Comparison of ENCODE assay signal across 8 cellular contexts in genomic region chr16:89922884-89923639, GRCh38. TPM values are rescaled to one million over a fixed set of nuclear protein-coding genes. Genes with fewer than 3 reads are reported as not detected.
DNase-seq lines count a peak whose midpoint lies in the region; ATAC-seq and TF ChIP-seq lines count a peak whose summit lies in the region.

TUBB3 (plus strand) TSS chr16:89923342; CDS start chr16:89923402, 60 bp downstream.

- peak; percentile 19 for TF ChIP-seq CTCF in SK-N-SH (IDR thresholded peaks at IDR 0.05)
- TF ChIP-seq CTCF in kidney epithelial cell (IDR thresholded peaks at IDR 0.05; ENCODE audit: insufficient read depth, low read length, poor library complexity, severe bottlenecking), result no peak

- peaks cover 41% of the 10 kb centered on the region for H3F3A ChIP-seq in SK-N-SH (replicated peaks; ENCODE audit: insufficient read depth)

- H3K4me1 ChIP-seq in SK-N-SH (ENCODE audit: control insufficient read depth in 1 of 2, insufficient read depth in 2 of 2, low read depth in 1 of 2, low read length in 1 of 2), result peaks cover 12 to 43% of the 10 kb centered on the region in 2 experiments; a peak in 3 of 4 replicates

- H4K20me1 ChIP-seq in SK-N-SH (ENCODE audit: insufficient read depth), result peaks cover 46% of the 10 kb centered on the region

- H3K4me3 ChIP-seq in SK-N-SH (ENCODE audit: low read depth in 2 of 2, low read length in 1 of 2) (peak within 1 kb of the TSS; percentile 83 to 89), kidney epithelial cell (ENCODE audit: low read depth, low read length) (peak within 1 kb of the TSS; percentile 93)

- ATAC-seq in GM21447 (IDR thresholded peaks at IDR 0.05; ENCODE audit: unreplicated experiment), result no peak

- H3K79me2 ChIP-seq in SK-N-SH (ENCODE audit: insufficient read depth), result peaks cover 52% of the 10 kb centered on the region

- CTCF ChIA-PET in SK-N-SH (lab: Yijun Ruan, JAX), result interaction anchor here (1.2 to 6.1 kb wide), 8 partner anchors 13 to 223 kb away, joined by 3 to 53 read pairs (median 4); partner anchors contain the start of genes DBNDD1 and DEF8

- WGBS in SK-N-SH (ENCODE audit: low lambda C conversion rate), result 0% methylated on average over 3 of the region's 88 CpGs

- peak within 1 kb of the TSS; percentile 59; the same call in 1 of the 2 replicates for H2AFZ ChIP-seq in SK-N-SH (ENCODE audit: low read depth)

- peak within 1 kb of the TSS; percentile 94 for H3K4me2 ChIP-seq in SK-N-SH

- no peak; a peak in 1 of 4 replicates for TF ChIP-seq EP300 in SK-N-SH (IDR thresholded peaks at IDR 0.05; ENCODE audit: borderline replicate concordance in 1 of 2, low read depth in 1 of 2, low read length in 1 of 2)

- peak; percentile 37 for DNase-seq in stimulated activated CD4-positive, alpha-beta T cell treated with anti-CD3 and anti-CD28 coated beads, Interleukin-4, amount 100 ng/mL, for 1 hour
- no peak for DNase-seq in stimulated activated CD4-positive, alpha-beta T cell treated with anti-CD3 and anti-CD28 coated beads, Interleukin-1b, Interleukin-23, amount 100 ng/mL, for 48 hours
- DNase-seq in M059J (ENCODE audit: low read depth) (peak; percentile 77), SK-N-SH (peak; percentile 97), dedifferentiated amniotic fluid mesenchymal stem cell (ENCODE audit: extremely low spot score) (peak; percentile 64), kidney epithelial cell (ENCODE audit: low read depth) (no peak)
- peak; percentile 71 for DNase-seq in stimulated activated CD8-positive, alpha-beta memory T cell treated with anti-CD3 and anti-CD28 coated beads, Interleukin-4, amount 100 ng/mL, for 48 hours

- H3K9me2 ChIP-seq in SK-N-SH, result no peaks in the 10 kb centered on the region

- H3K9ac ChIP-seq in SK-N-SH, result peak within 1 kb of the TSS; percentile 96

- H3K9me3 ChIP-seq in SK-N-SH, result no peaks in the 10 kb centered on the region

- H3K36me3 ChIP-seq in SK-N-SH (replicated peaks in 1 of 2; ENCODE audit: control insufficient read depth in 1 of 2, insufficient read depth in 2 of 2, low read length in 1 of 2), result peaks cover 4 to 8% of the 10 kb centered on the region in 2 experiments
- no peaks in the 10 kb centered on the region for H3K36me3 ChIP-seq in kidney epithelial cell (ENCODE audit: control insufficient read depth, insufficient read depth, low read length)

- POLR2A ChIA-PET in SK-N-SH (lab: Yijun Ruan, JAX), result interaction anchor here (0.6 to 3.5 kb wide), 18 partner anchors 9 to 235 kb away, joined by 3 to 24 read pairs (median 4); partner anchors contain the start of genes DBNDD1 and TCF25

- no peak for TF ChIP-seq RAD21 in SK-N-SH (IDR thresholded peaks at IDR 0.05; ENCODE audit: low read length)

- H3K27ac ChIP-seq in SK-N-SH (ENCODE audit: low read depth in 2 of 2, low read length in 1 of 2), result peak within 1 kb of the TSS; percentile 97 to 100

- H3K27me3 ChIP-seq in SK-N-SH (ENCODE audit: insufficient read depth), result no peaks in the 10 kb centered on the region
- H3K27me3 ChIP-seq in kidney epithelial cell (ENCODE audit: control insufficient read depth, insufficient read depth, low read length), result no peaks in the 10 kb centered on the region

TF ChIP-seq in SK-N-SH, 30 proteins besides CTCF, POLR2A, EP300 and RAD21:
- peak; percentile 22 for TF ChIP-seq CHD2 (IDR thresholded peaks at IDR 0.05; ENCODE audit: low read length, partially characterized antibody)
- TF ChIP-seq TAF1 (IDR thresholded peaks at IDR 0.05; ENCODE audit: borderline replicate concordance, low read depth, low read length), result peak; percentile 88
- no peak for TF ChIP-seq FOXJ3 (CRISPR knock-in tag; IDR thresholded peaks at IDR 0.05)
- TF ChIP-seq NRF1 (IDR thresholded peaks at IDR 0.05; ENCODE audit: low read depth, low read length), result peak; percentile 34
- no peak for TF ChIP-seq ELF1 (IDR thresholded peaks at IDR 0.05)
- TF ChIP-seq, protein P1, sequence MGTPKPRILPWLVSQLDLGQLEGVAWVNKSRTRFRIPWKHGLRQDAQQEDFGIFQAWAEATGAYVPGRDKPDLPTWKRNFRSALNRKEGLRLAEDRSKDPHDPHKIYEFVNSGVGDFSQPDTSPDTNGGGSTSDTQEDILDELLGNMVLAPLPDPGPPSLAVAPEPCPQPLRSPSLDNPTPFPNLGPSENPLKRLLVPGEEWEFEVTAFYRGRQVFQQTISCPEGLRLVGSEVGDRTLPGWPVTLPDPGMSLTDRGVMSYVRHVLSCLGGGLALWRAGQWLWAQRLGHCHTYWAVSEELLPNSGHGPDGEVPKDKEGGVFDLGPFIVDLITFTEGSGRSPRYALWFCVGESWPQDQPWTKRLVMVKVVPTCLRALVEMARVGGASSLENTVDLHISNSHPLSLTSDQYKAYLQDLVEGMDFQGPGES (IDR thresholded peaks at IDR 0.05; ENCODE audit: low read depth, low read length), result 0 out of 2 replicates have a peak, but pooled peaks have one; percentile 36
- TF ChIP-seq, protein P2, sequence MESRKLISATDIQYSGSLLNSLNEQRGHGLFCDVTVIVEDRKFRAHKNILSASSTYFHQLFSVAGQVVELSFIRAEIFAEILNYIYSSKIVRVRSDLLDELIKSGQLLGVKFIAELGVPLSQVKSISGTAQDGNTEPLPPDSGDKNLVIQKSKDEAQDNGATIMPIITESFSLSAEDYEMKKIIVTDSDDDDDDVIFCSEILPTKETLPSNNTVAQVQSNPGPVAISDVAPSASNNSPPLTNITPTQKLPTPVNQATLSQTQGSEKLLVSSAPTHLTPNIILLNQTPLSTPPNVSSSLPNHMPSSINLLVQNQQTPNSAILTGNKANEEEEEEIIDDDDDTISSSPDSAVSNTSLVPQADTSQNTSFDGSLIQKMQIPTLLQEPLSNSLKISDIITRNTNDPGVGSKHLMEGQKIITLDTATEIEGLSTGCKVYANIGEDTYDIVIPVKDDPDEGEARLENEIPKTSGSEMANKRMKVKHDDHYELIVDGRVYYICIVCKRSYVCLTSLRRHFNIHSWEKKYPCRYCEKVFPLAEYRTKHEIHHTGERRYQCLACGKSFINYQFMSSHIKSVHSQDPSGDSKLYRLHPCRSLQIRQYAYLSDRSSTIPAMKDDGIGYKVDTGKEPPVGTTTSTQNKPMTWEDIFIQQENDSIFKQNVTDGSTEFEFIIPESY (IDR thresholded peaks at IDR 0.05; ENCODE audit: borderline replicate concordance, low read depth), result no peak
- TF ChIP-seq POLR2AphosphoS5 (IDR thresholded peaks at IDR 0.05; ENCODE audit: low read depth, low read length), result peak; percentile 98
- peak; percentile 61 for TF ChIP-seq MXI1 (IDR thresholded peaks at IDR 0.05; ENCODE audit: low read depth, low read length)
- 0 out of 2 replicates have a peak, but pooled peaks have one; percentile 55 for TF ChIP-seq REST (IDR thresholded peaks at IDR 0.05; ENCODE audit: low read depth, low read length)
- TF ChIP-seq GABPA (IDR thresholded peaks at IDR 0.05; ENCODE audit: low read depth), result no peak
- peak; percentile 17; the same call in 1 of the 2 replicates for TF ChIP-seq SIN3A (IDR thresholded peaks at IDR 0.05; ENCODE audit: borderline replicate concordance, low read depth, low read length)

RNA-seq across cellular contexts. Expression of gene TUBB3, which starts in this region (rescaled TPM):
- total RNA-seq in M059J (2014; rRNA removed; shearing (Covaris generic)), result 172 and 272 TPM in 2 replicates
- polyA plus RNA-seq in SK-N-SH (2012; rRNA removed), result 375 and 428 TPM in 2 replicates
- 199 and 310 TPM in 2 replicates for polyA plus RNA-seq in SK-N-SH (2012; cell fraction: cytosol; rRNA removed)
- polyA plus RNA-seq in SK-N-SH (2012; cell fraction: nucleus; rRNA removed), result 384 TPM in 2 replicates
- 599 and 683 TPM in 2 replicates for total RNA-seq in kidney epithelial cell

Comparison
In these comparisons a context has a peak if more than half of its experiments do, and no peak if none do; other contexts are left out.
1. DNase-seq: peak in stimulated activated CD4-positive, alpha-beta T cell treated with anti-CD3 and anti-CD28 coated beads, Interleukin-4, amount 100 ng/mL, for 1 hour (single experiment), M059J (single experiment), SK-N-SH (single experiment), dedifferentiated amniotic fluid mesenchymal stem cell (single experiment) and stimulated activated CD8-positive, alpha-beta memory T cell treated with anti-CD3 and anti-CD28 coated beads, Interleukin-4, amount 100 ng/mL, for 48 hours (single experiment); none in stimulated activated CD4-positive, alpha-beta T cell treated with anti-CD3 and anti-CD28 coated beads, Interleukin-1b, Interleukin-23, amount 100 ng/mL, for 48 hours (single experiment) and kidney epithelial cell (single experiment).